In the genomic region with DNA sequence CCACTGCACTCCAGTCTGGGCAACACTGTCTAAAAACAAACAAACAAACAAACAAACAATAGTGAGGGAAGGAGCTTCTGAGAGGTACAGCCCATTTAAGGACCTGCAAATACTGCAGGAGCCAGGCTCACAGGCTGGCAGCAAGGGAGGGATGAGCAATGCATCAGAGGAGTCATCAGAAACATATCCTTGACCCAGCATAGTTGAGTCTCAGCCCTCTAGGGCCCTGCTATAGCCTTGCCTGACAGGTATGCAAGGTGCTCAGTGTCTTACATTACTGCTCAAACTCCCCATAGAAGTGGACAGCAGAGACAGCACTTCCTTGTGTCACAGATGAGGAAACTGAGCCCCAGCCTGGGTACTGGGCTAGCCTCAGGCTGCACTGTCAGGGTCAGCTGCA, we compare ENCODE assay signal across 19 cellular contexts. TPM values are rescaled to one million over a fixed set of nuclear protein-coding genes. Genes with fewer than 3 reads are reported as not detected.
DNase-seq lines count a peak whose midpoint lies in the region; ATAC-seq, FAIRE-seq and TF ChIP-seq lines count a peak whose summit lies in the region.
"Had no signal": no experiment of that assay in that cellular context is flagged by ENCODE, and none has a peak within 500 bp of the region (broad histone marks: within the 10 kb centered on the region; RNA-seq: fewer than 3 reads in every experiment).

No MANE protein-coding gene starts in this region.

- no peaks in the 10 kb centered on the region for H3K9me3 ChIP-seq in Panc1 (ENCODE audit: control insufficient read depth, insufficient read depth, low read depth, low read length)
- H3K9me3 ChIP-seq: BLaER1 treated with 17β-estradiol and CSF1 and Interleukin-3, amounts not matched to agents 10 nM and 100 nM had no signal

- H3K4me3 Mint-ChIP-seq in osteocyte (ENCODE audit: unreplicated experiment), result no peak overlapping the region
- H3K4me3 Mint-ChIP-seq: B cell; CD8-positive, alpha-beta T cell; HFFc6 had no signal

- 0 out of 2 replicates have a peak, but pooled peaks have one; percentile 28 for ATAC-seq in Panc1
- ATAC-seq in esophagus mucosa, result peak; percentile 54
- ATAC-seq in GM21515 (IDR thresholded peaks at IDR 0.05; ENCODE audit: unreplicated experiment), result no peak
- ATAC-seq: CD8-positive, alpha-beta T cell; HCT116 had no signal

- no peak overlapping the region for H3K27ac Mint-ChIP-seq in osteocyte (ENCODE audit: unreplicated experiment)
- H3K27ac Mint-ChIP-seq: B cell; CD8-positive, alpha-beta T cell; HFFc6 had no signal

- POLR2A ChIA-PET in Panc1 (lab: Charles Lee), result interaction anchor here (0.6 kb wide), 1 partner anchor 19 kb away, joined by 3 read pairs; no protein-coding TSS in a partner anchor

- TF ChIP-seq POLR2A in GM12892 (IDR thresholded peaks at IDR 0.05; ENCODE audit: low read depth, low read length), result no peak

- no peak overlapping the region for H3K27ac ChIP-seq in Panc1 (ENCODE audit: low read length)
- H3K27ac ChIP-seq: BLaER1 treated with 17β-estradiol and CSF1 and Interleukin-3, amounts not matched to agents 10 nM and 100 nM; HL-60 had no signal

- no peaks in the 10 kb centered on the region for H3K4me1 ChIP-seq in Panc1 (ENCODE audit: control insufficient read depth, insufficient read depth, low read length)
- H3K4me1 ChIP-seq: BLaER1 treated with 17β-estradiol and CSF1 and Interleukin-3, amounts not matched to agents 10 nM and 100 nM had no signal

- no peaks in the 10 kb centered on the region for H3K9me3 Mint-ChIP-seq in osteocyte (ENCODE audit: unreplicated experiment)
- H3K9me3 Mint-ChIP-seq: CD8-positive, alpha-beta T cell; HFFc6 had no signal

- H3K27me3 ChIP-seq in Panc1 (ENCODE audit: control insufficient read depth, insufficient read depth, low read length), result peaks cover 5% of the 10 kb centered on the region
- H3K27me3 ChIP-seq: BLaER1 treated with 17β-estradiol and CSF1 and Interleukin-3, amounts not matched to agents 10 nM and 100 nM had no signal

- peaks cover 42% of the 10 kb centered on the region for H3K27me3 Mint-ChIP-seq in osteocyte (ENCODE audit: unreplicated experiment)

- DNase-seq in ELR (ENCODE audit: low read depth) (peak; percentile 15), Panc1 (ENCODE audit: low read depth, low spot score) (no peak), osteocyte (ENCODE audit: extremely low spot score, unreplicated experiment) (peak; percentile 57), GM12892 (ENCODE audit: insufficient read length) (no peak), NCI-H524 (lab: John Stamatoyannopoulos, UW) (no peak)
- DNase-seq: Calu3; CD8-positive, alpha-beta T cell; DMS79 treated with DMSO at 0.1 percent for 48 hours; GOT3; H7; HFFc6 had no signal

- no peaks in the 10 kb centered on the region for H3K4me1 Mint-ChIP-seq in osteocyte (ENCODE audit: unreplicated experiment)
- H3K4me1 Mint-ChIP-seq: B cell had no signal

- H3K36me3 ChIP-seq in Panc1 (ENCODE audit: control insufficient read depth, insufficient read depth, low read length), result no peaks in the 10 kb centered on the region
- H3K36me3 ChIP-seq: BLaER1 treated with 17β-estradiol and CSF1 and Interleukin-3, amounts not matched to agents 10 nM and 100 nM had no signal

- no TSS peak for BruUV-seq in Panc1 (replicated peaks; lab: Mats Ljungman, UMichigan)

- no peak for FAIRE-seq in GM12892 (lab: Jason Lieb, UNC)
- FAIRE-seq: GM12891, GM19239 had no signal

- TF ChIP-seq CTCF in Panc1 (IDR thresholded peaks at IDR 0.05) (no peak), osteocyte (IDR thresholded peaks at IDR 0.05) (no peak)

- H3K36me3 Mint-ChIP-seq in osteocyte (ENCODE audit: unreplicated experiment), result no peaks in the 10 kb centered on the region
- H3K36me3 Mint-ChIP-seq: CD8-positive, alpha-beta T cell had no signal

- intact Hi-C loops in Panc1 (cut with micrococcal nuclease; ENCODE audit: unreplicated experiment), result no loop called here

- H3K4me3 ChIP-seq in Panc1 (ENCODE audit: low read depth in 2 of 2, low read length in 2 of 2), result no peak overlapping the region
- H3K4me3 ChIP-seq: BLaER1 treated with 17β-estradiol and CSF1 and Interleukin-3, amounts not matched to agents 10 nM and 100 nM had no signal

- CTCF ChIA-PET in Panc1 (lab: Charles Lee), result no interaction called here

- in situ Hi-C loops in Panc1 (cut with HindIII; ENCODE audit: low pct_unique_long_range_greater_than_20kb, low sequenced_read_pairs), result no loop called here

RNA-seq across cellular contexts. Expression of a gene that starts 7.3 kb away (rescaled TPM):
- total RNA-seq in Panc1 (2021; ENCODE audit: unreplicated experiment) (25.2 TPM), esophagus mucosa (15.1 TPM), osteocyte (14.4 and 16.6 TPM in 2 replicates)
- 19.1 TPM for polyA plus RNA-seq in Panc1 (2012; ENCODE audit: insufficient read length)
- 21.3 TPM for polyA plus RNA-seq in GM12892 (2012; ENCODE audit: missing spikeins)

RNA-seq across cellular contexts. Expression of a gene that starts 55.9 kb away (rescaled TPM):
- total RNA-seq in Panc1 (2021; ENCODE audit: unreplicated experiment) (4.4 TPM), esophagus mucosa (2.8 TPM), osteocyte (4.4 and 5.5 TPM in 2 replicates)
- 5.9 TPM for polyA plus RNA-seq in Panc1 (2012; ENCODE audit: insufficient read length)
- 3.2 TPM for polyA plus RNA-seq in GM12892 (2012; ENCODE audit: missing spikeins)
- total RNA-seq: CD8-positive, alpha-beta T cell had no signal

Comparison
In these comparisons a context has a peak if more than half of its experiments do, and no peak if none do; other contexts are left out.
1. DNase-seq: peak in ELR (single experiment) and osteocyte (single experiment); none in Panc1 (single experiment), GM12892 (single experiment) and NCI-H524 (0 of 2).